Comparison of ENCODE assay signal across 20 cellular contexts in the genomic region with DNA sequence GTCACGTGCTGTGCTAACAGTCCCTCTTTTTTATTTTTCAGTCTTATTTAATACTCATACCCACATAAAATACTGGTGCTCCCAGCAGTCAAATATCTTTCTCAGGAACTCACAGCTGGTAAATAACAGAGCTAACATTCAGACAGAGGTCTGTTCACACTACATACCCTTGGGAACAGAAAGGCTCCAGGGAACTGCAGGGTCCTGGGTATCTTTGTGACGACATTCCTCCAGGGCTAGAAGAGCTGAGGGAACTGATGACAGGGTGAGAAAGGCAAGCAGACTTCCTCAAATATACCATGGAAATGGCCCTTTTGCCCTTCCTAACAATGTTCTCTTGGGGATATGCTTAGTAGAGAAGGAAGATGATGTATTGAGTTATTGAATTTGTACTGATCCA.
"Had no signal": no experiment of that assay in that cellular context is flagged by ENCODE, and none has a peak within 500 bp of the region (broad histone marks: within the 10 kb centered on the region; RNA-seq: fewer than 3 reads in every experiment).

No MANE protein-coding gene starts in this region.

- H3K9me3 Mint-ChIP-seq: naive thymus-derived CD4-positive, alpha-beta T cell; nephron; neural progenitor cell; stimulated activated naive B cell treated with anti-CD40 and anti-IgM and Interleukin-4, amounts not matched to agents 10 μg/mL and 1 μg/mL and 100 μg/mL, for 72 hours; stimulated activated naive CD8-positive, alpha-beta T cell treated with anti-CD3 and anti-CD28 coated beads, Interleukin-15, Interleukin-2, amounts not matched to agents 100 ng/mL and 50 ng/mL, for 24 hours had no signal

- H3K4me1 ChIP-seq: left lung, neural progenitor cell, right lobe of liver, transverse colon, upper lobe of right lung, uterus had no signal

- H3K36me3 ChIP-seq: left lung, neural progenitor cell, right lobe of liver, transverse colon, upper lobe of right lung, uterus had no signal

- H3K9me3 ChIP-seq: left lung, psoas muscle, right lobe of liver, transverse colon, upper lobe of right lung, uterus had no signal

- H3K4me3 ChIP-seq: dorsolateral prefrontal cortex, left lung, neural progenitor cell, psoas muscle, right lobe of liver, transverse colon, upper lobe of right lung, uterus had no signal

- ATAC-seq: left lung; naive thymus-derived CD4-positive, alpha-beta T cell; psoas muscle; right lobe of liver; stimulated activated naive B cell treated with anti-CD40 and anti-IgM and Interleukin-4, amounts not matched to agents 10 μg/mL and 1 μg/mL and 100 μg/mL, for 72 hours; upper lobe of right lung had no signal

- H3K36me3 Mint-ChIP-seq: naive thymus-derived CD4-positive, alpha-beta T cell; neural progenitor cell; stimulated activated naive B cell treated with anti-CD40 and anti-IgM and Interleukin-4, amounts not matched to agents 10 μg/mL and 1 μg/mL and 100 μg/mL, for 72 hours had no signal

- H3K27me3 Mint-ChIP-seq: naive thymus-derived CD4-positive, alpha-beta T cell; stimulated activated naive B cell treated with anti-CD40 and anti-IgM and Interleukin-4, amounts not matched to agents 10 μg/mL and 1 μg/mL and 100 μg/mL, for 72 hours; stimulated activated naive CD8-positive, alpha-beta T cell treated with anti-CD3 and anti-CD28 coated beads, Interleukin-15, Interleukin-2, amounts not matched to agents 100 ng/mL and 50 ng/mL, for 24 hours had no signal

- H3K4me3 Mint-ChIP-seq: naive thymus-derived CD4-positive, alpha-beta T cell; nephron; neural progenitor cell; stimulated activated naive B cell treated with anti-CD40 and anti-IgM and Interleukin-4, amounts not matched to agents 10 μg/mL and 1 μg/mL and 100 μg/mL, for 72 hours; stimulated activated naive CD8-positive, alpha-beta T cell treated with anti-CD3 and anti-CD28 coated beads, Interleukin-15, Interleukin-2, amounts not matched to agents 100 ng/mL and 50 ng/mL, for 24 hours had no signal

- H3K27ac Mint-ChIP-seq: naive thymus-derived CD4-positive, alpha-beta T cell; nephron; neural progenitor cell; stimulated activated naive B cell treated with anti-CD40 and anti-IgM and Interleukin-4, amounts not matched to agents 10 μg/mL and 1 μg/mL and 100 μg/mL, for 72 hours; stimulated activated naive CD8-positive, alpha-beta T cell treated with anti-CD3 and anti-CD28 coated beads, Interleukin-15, Interleukin-2, amounts not matched to agents 100 ng/mL and 50 ng/mL, for 24 hours had no signal

- H3K27me3 ChIP-seq: dorsolateral prefrontal cortex, left lung, neural progenitor cell, right lobe of liver, transverse colon, upper lobe of right lung, uterus had no signal

- DNase-seq: dorsolateral prefrontal cortex; effector CD4-positive, alpha-beta T cell; kidney; left lung; mesenchymal stem cell; midbrain; naive thymus-derived CD4-positive, alpha-beta T cell; posterior cingulate gyrus; psoas muscle; right lobe of liver; small intestine; stimulated activated CD4-positive, alpha-beta T cell treated with anti-CD3 and anti-CD28 coated beads, Interleukin-15, amount 100 ng/mL, for 24 hours; stimulated activated CD4-positive, alpha-beta T cell treated with anti-CD3 and anti-CD28 coated beads, Interleukin-2, amount 100 ng/mL, for 48 hours; stimulated activated naive B cell treated with anti-CD40 and anti-IgM and Interleukin-4, amounts not matched to agents 10 μg/mL and 1 μg/mL and 100 μg/mL, for 72 hours; transverse colon; upper lobe of right lung; uterus had no signal

- H3K27ac ChIP-seq: dorsolateral prefrontal cortex, left lung, neural progenitor cell, psoas muscle, right lobe of liver, transverse colon, upper lobe of right lung, uterus had no signal
